7 cellular contexts compared by ENCODE assay signal in genomic region chr4:35447474-35447873, GRCh38.
"Had no signal": no experiment of that assay in that cellular context is flagged by ENCODE, and none has a peak within 500 bp of the region (broad histone marks: within the 10 kb centered on the region; RNA-seq: fewer than 3 reads in every experiment).

No MANE protein-coding gene starts in this region.

- H3K9ac ChIP-seq: KMS-11 had no signal

- H3K27me3 Mint-ChIP-seq: IgD-negative memory B cell had no signal

- FAIRE-seq: HTR-8/SVneo had no signal

- H3K4me2 ChIP-seq: KMS-11 had no signal

- H3K36me3 Mint-ChIP-seq: IgD-negative memory B cell had no signal

- H3K27ac ChIP-seq: HL-60, KMS-11 had no signal

- H3K4me1 Mint-ChIP-seq: IgD-negative memory B cell had no signal

- H3K27ac Mint-ChIP-seq: IgD-negative memory B cell had no signal

- H3K4me3 Mint-ChIP-seq: IgD-negative memory B cell had no signal

- DNase-seq: IMR-90, KBM-7, KG1 had no signal
